10 cellular contexts compared by ENCODE assay signal in genomic region chr13:79936368-79937136, GRCh38.
DNase-seq lines count a peak whose midpoint lies in the region; ATAC-seq, FAIRE-seq and TF ChIP-seq lines count a peak whose summit lies in the region.
"Had no signal": no experiment of that assay in that cellular context is flagged by ENCODE, and none has a peak within 500 bp of the region (broad histone marks: within the 10 kb centered on the region; RNA-seq: fewer than 3 reads in every experiment).

No MANE protein-coding gene starts in this region.

- FAIRE-seq in endothelial cell of umbilical vein (lab: Jason Lieb, UNC) = peak; percentile 96

- peak overlapping the region; percentile 99 for H3K27ac ChIP-seq in endothelial cell of umbilical vein (ENCODE audit: insufficient read depth, low read depth, low read length)

- peak overlapping the region; percentile 63 for H3K4me2 ChIP-seq in endothelial cell of umbilical vein (ENCODE audit: insufficient read depth, low read length)

- no peaks in the 10 kb centered on the region for H3K27me3 Mint-ChIP-seq in type B pancreatic cell
- peaks cover 0 to 2% of the 10 kb centered on the region in 2 donors for H3K27me3 Mint-ChIP-seq in natural killer cell treated with Interleukin-12 subunit alpha and Interleukin-12 subunit beta and Interleukin-15 and Interleukin-18, amount 100 ng/mL, for 72 hours

- H3K36me3 ChIP-seq in endothelial cell of umbilical vein (ENCODE audit: control insufficient read depth in 2 of 2, extremely low read depth in 1 of 2, insufficient read depth in 2 of 2, low read length in 2 of 2) = no peaks in the 10 kb centered on the region

- peaks cover 21% of the 10 kb centered on the region for H3K4me1 Mint-ChIP-seq in type B pancreatic cell (ENCODE audit: unreplicated experiment)
- no peaks in the 10 kb centered on the region for H3K4me1 Mint-ChIP-seq in natural killer cell treated with Interleukin-12 subunit alpha and Interleukin-12 subunit beta and Interleukin-15 and Interleukin-18, amount 100 ng/mL, for 72 hours (ENCODE audit: low read depth in 2 of 2)

- peak overlapping the region; percentile 44 for H3K27ac Mint-ChIP-seq in type B pancreatic cell
- H3K27ac Mint-ChIP-seq in natural killer cell treated with Interleukin-12 subunit alpha and Interleukin-12 subunit beta and Interleukin-15 and Interleukin-18, amount 100 ng/mL, for 72 hours = no peak overlapping the region

- no peaks in the 10 kb centered on the region for H3K9me1 ChIP-seq in endothelial cell of umbilical vein (replicated peaks; ENCODE audit: control insufficient read depth, extremely low read depth, insufficient read depth, low read length)

- no peaks in the 10 kb centered on the region for H3K36me3 Mint-ChIP-seq in type B pancreatic cell
- H3K36me3 Mint-ChIP-seq in natural killer cell treated with Interleukin-12 subunit alpha and Interleukin-12 subunit beta and Interleukin-15 and Interleukin-18, amount 100 ng/mL, for 72 hours = no peaks in the 10 kb centered on the region

- TF ChIP-seq POLR2A in endothelial cell of umbilical vein (IDR thresholded peaks at IDR 0.05; ENCODE audit: low read depth, low read length) = no peak

- H3K4me3 ChIP-seq in endothelial cell of umbilical vein (replicated peaks in 1 of 3; ENCODE audit: insufficient read depth in 1 of 3, low read depth in 1 of 3, low read length in 3 of 3) = peak overlapping the region in 1 of 3 experiments; percentile 6

- no peak for TF ChIP-seq CTCF in endothelial cell of umbilical vein (IDR thresholded peaks at IDR 0.05; ENCODE audit: extremely low read depth in 1 of 2, insufficient read depth in 1 of 2, low read depth in 1 of 2, low read length in 2 of 2)
- no peak for TF ChIP-seq CTCF in type B pancreatic cell (conservative IDR thresholded peaks at IDR 0.05)

- POLR2A ChIA-PET in endothelial cell of umbilical vein (lab: Charles Lee) = interaction anchor here (0.8 to 1.9 kb wide), 10 partner anchors 126 to 423 kb away, joined by 3 to 27 read pairs (median 4); partner anchors contain the start of gene SPRY2

- H3K9me3 Mint-ChIP-seq in type B pancreatic cell = peaks cover 6% of the 10 kb centered on the region
- H3K9me3 Mint-ChIP-seq in natural killer cell treated with Interleukin-12 subunit alpha and Interleukin-12 subunit beta and Interleukin-15 and Interleukin-18, amount 100 ng/mL, for 72 hours = no peaks in the 10 kb centered on the region

- no peaks in the 10 kb centered on the region for H3K27me3 ChIP-seq in endothelial cell of umbilical vein (ENCODE audit: control insufficient read depth in 2 of 2, insufficient read depth in 2 of 2, low read length in 2 of 2)

- BruUV-seq in endothelial cell of umbilical vein (replicated peaks; lab: Mats Ljungman, UMichigan) = no TSS peak

- DNase-seq in NCI-H226 = peak; percentile 99
- peak; percentile 100 for DNase-seq in endothelial cell of umbilical vein (ENCODE audit: low read depth, low spot score)
- DNase-seq in medulla oblongata (ENCODE audit: extremely low spot score) = peak; percentile 97
- no peak for DNase-seq in type B pancreatic cell (ENCODE audit: extremely low spot score, unreplicated experiment)
- no peak for DNase-seq in natural killer cell treated with Interleukin-12 subunit alpha and Interleukin-12 subunit beta and Interleukin-15 and Interleukin-18, amount 100 ng/mL, for 72 hours (ENCODE audit: low spot score)
- DNase-seq in activated naive CD4-positive, alpha-beta T cell (lab: John Stamatoyannopoulos, UW) = no peak
- DNase-seq in NCI-H1417 treated with DMSO at 0.1 percent for 48 hours (lab: John Stamatoyannopoulos, UW) = no peak
- DNase-seq: glutamatergic neuron, T-helper 1 cell had no signal

- peak overlapping the region; percentile 95 for H3K9ac ChIP-seq in endothelial cell of umbilical vein (replicated peaks; ENCODE audit: extremely low read depth, insufficient read depth, low read length)

- H4K20me1 ChIP-seq in endothelial cell of umbilical vein (replicated peaks; ENCODE audit: control insufficient read depth, extremely low read depth, insufficient read depth, low read length) = no peaks in the 10 kb centered on the region

- H3K4me3 Mint-ChIP-seq in type B pancreatic cell = no peak overlapping the region
- H3K4me3 Mint-ChIP-seq in natural killer cell treated with Interleukin-12 subunit alpha and Interleukin-12 subunit beta and Interleukin-15 and Interleukin-18, amount 100 ng/mL, for 72 hours = no peak overlapping the region

- dilution Hi-C loops in endothelial cell of umbilical vein (cut with MboI; ENCODE audit: extremely low pct_ligation_motif_present, low sequenced_read_pairs) = no loop called here

- H3K4me1 ChIP-seq in endothelial cell of umbilical vein (ENCODE audit: control insufficient read depth, extremely low read depth, insufficient read depth, low read length) = peaks cover 62% of the 10 kb centered on the region

- peak overlapping the region; percentile 45 for H2AFZ ChIP-seq in endothelial cell of umbilical vein (ENCODE audit: low read depth, low read length)

- CTCF ChIA-PET in endothelial cell of umbilical vein (lab: Charles Lee) = interaction anchor here (0.5 to 2.4 kb wide), 34 partner anchors 8 to 1081 kb away, joined by 3 to 20 read pairs (median 4); partner anchors contain the start of gene SPRY2

- H3K9me3 ChIP-seq in endothelial cell of umbilical vein (replicated peaks; ENCODE audit: control insufficient read depth, insufficient read depth, low read length) = no peaks in the 10 kb centered on the region

- no peak for ATAC-seq in natural killer cell treated with Interleukin-12 subunit alpha and Interleukin-12 subunit beta and Interleukin-15 and Interleukin-18, amount 100 ng/mL, for 72 hours
- no peak for ATAC-seq in GM21717 (IDR thresholded peaks at IDR 0.05; ENCODE audit: unreplicated experiment)

- H3K79me2 ChIP-seq in endothelial cell of umbilical vein (ENCODE audit: control insufficient read depth, insufficient read depth, low read length) = no peaks in the 10 kb centered on the region

- intact Hi-C loops in endothelial cell of umbilical vein (cut with micrococcal nuclease) = loop anchor here (1.0 to 5.0 kb wide), 18 partner anchors 104 to 1026 kb away; partner anchors contain the start of gene SPRY2

TF ChIP-seq in endothelial cell of umbilical vein, 7 proteins besides CTCF, POLR2A, EP300 and RAD21:
- TF ChIP-seq JUN (IDR thresholded peaks at IDR 0.05; ENCODE audit: borderline replicate concordance, insufficient read depth, insufficient read length, low read depth) = peak; percentile 100
- TF ChIP-seq POLR2AphosphoS5 (IDR thresholded peaks at IDR 0.05; ENCODE audit: insufficient read depth, low read depth, low read length) = peak; percentile 84
- no peak for TF ChIP-seq MYC (IDR thresholded peaks at IDR 0.05; ENCODE audit: low read depth, low read length)
- peak; percentile 97 for TF ChIP-seq FOS (IDR thresholded peaks at IDR 0.05; ENCODE audit: borderline replicate concordance, insufficient read depth, low read length)
- TF ChIP-seq GATA2 (IDR thresholded peaks at IDR 0.05; ENCODE audit: insufficient read depth, insufficient read length, low read depth, low read length) = peak; percentile 63

Comparison
In these comparisons a context has a peak if more than half of its experiments do, and no peak if none do; other contexts are left out.
1. DNase-seq: peak in NCI-H226 (single experiment), endothelial cell of umbilical vein (single experiment) and medulla oblongata (single experiment); none in type B pancreatic cell (single experiment), natural killer cell treated with Interleukin-12 subunit alpha and Interleukin-12 subunit beta and Interleukin-15 and Interleukin-18, amount 100 ng/mL, for 72 hours (single experiment), activated naive CD4-positive, alpha-beta T cell (0 of 4) and NCI-H1417 treated with DMSO at 0.1 percent for 48 hours (single experiment).